19 cellular contexts compared by ENCODE assay signal in genomic region chr10:52464725-52465124, GRCh38.
"Had no signal": no experiment of that assay in that cellular context is flagged by ENCODE, and none has a peak within 500 bp of the region (broad histone marks: within the 10 kb centered on the region; RNA-seq: fewer than 3 reads in every experiment).

No MANE protein-coding gene starts in this region.

- H3K9me3 ChIP-seq: esophagus squamous epithelium, left ventricle myocardium inferior, pancreas, stomach had no signal

- H3K4me1 ChIP-seq: esophagus squamous epithelium, left ventricle myocardium inferior, pancreas, stomach had no signal

- H3K4me3 ChIP-seq: coronary artery, esophagus squamous epithelium, left ventricle myocardium inferior, lung, pancreas, stomach had no signal

- H3K27ac ChIP-seq: coronary artery, esophagus squamous epithelium, left ventricle myocardium inferior, pancreas, stomach had no signal

- ATAC-seq: left cardiac atrium, pancreas, right cardiac atrium had no signal

- H3K27me3 ChIP-seq: esophagus squamous epithelium, pancreas, stomach had no signal

- FAIRE-seq: kidney, pancreas, small intestine had no signal

- H3K36me3 ChIP-seq: esophagus squamous epithelium, left ventricle myocardium inferior, pancreas, stomach had no signal

- DNase-seq: effector CD8-positive, alpha-beta T cell; esophagus squamous epithelium; foreskin fibroblast; immature natural killer cell; kidney; left cardiac atrium; left ventricle myocardium inferior; mesendoderm; naive B cell; occipital lobe; pancreas; right cardiac atrium; small intestine; stimulated activated CD4-positive, alpha-beta T cell treated with anti-CD3 and anti-CD28 coated beads, Interleukin-12 subunit alpha, Interleukin-12 subunit beta, amount 100 ng/mL, for 4 hours; stimulated activated naive CD4-positive, alpha-beta T cell; stomach; substantia nigra had no signal
